ENCODE assay signal across 1 cellular context in the genomic region with DNA sequence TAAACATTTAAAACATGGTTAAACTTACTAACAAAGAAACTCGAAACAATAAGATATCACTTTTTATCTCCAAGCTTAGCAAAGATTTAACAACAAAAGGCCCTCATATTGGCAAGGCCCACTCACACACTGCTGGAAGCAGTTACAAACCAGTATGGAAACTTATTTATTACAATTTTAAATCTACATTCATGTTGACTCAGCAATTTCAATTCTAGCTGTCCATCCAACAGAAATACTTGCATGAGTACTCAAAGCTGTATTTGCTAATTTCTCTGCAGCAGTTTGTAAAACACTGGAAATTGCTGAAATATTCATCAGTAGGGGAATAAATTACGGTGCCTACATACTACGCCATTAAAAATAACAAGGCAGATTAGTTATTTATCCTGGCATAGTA.
A peak's percentile ranks its signal among the peaks of the same experiment; 100 is the strongest.
TF ChIP-seq lines count a peak whose summit lies in the region.

No MANE protein-coding gene starts in this region.

TF ChIP-seq in HepG2, 621 proteins besides CTCF, POLR2A, EP300 and RAD21:
- TF ChIP-seq ZNF552 (CRISPR knock-in tag; IDR thresholded peaks at IDR 0.05; ENCODE audit: borderline replicate concordance) (no peak), MAFK (conservative IDR thresholded peaks at IDR 0.05 in 1 of 2, IDR thresholded peaks at IDR 0.05 in 1 of 2; ENCODE audit: low read length in 2 of 2) (peak; percentile 95 to 96), MAFF (IDR thresholded peaks at IDR 0.05; ENCODE audit: low read depth, low read length) (peak; percentile 96)
